ENCODE assay signal across 21 cellular contexts in genomic region chr22:32990187-32990586, GRCh38.
"Had no signal": no experiment of that assay in that cellular context is flagged by ENCODE, and none has a peak within 500 bp of the region (broad histone marks: within the 10 kb centered on the region; RNA-seq: fewer than 3 reads in every experiment).

No MANE protein-coding gene starts in this region.

- DNase-seq: Karpas-422, KBM-7, MM.1S, NCI-H1092 treated with DMSO at 0.1 percent for 48 hours, NCI-H1436, NCI-H187, NCI-H2029, NCI-H2081 treated with DMSO at 0.1 percent for 48 hours, NCI-H2171, NCI-H226, NCI-H446, NCI-H510A, NCI-H524 treated with DMSO at 0.1 percent for 48 hours, NCI-H69, NCI-H774, RPMI8226, SHP77 treated with DMSO at 0.1 percent for 48 hours, SJCRH30 had no signal

- H3K27me3 ChIP-seq: SJCRH30 had no signal

- H3K9me3 ChIP-seq: SJCRH30 had no signal

- ATAC-seq: Right ventricle myocardium inferior, SK-N-SH treated with all-trans-retinoic acid at 6 μM for 48 hours had no signal

- H3K4me3 ChIP-seq: SJCRH30 had no signal

- H3K27ac ChIP-seq: HL-60, SJCRH30 had no signal

- H3K36me3 ChIP-seq: SJCRH30 had no signal
